6 cellular contexts compared by ENCODE assay signal in genomic region chr11:57476223-57476882, GRCh38. TPM values are rescaled to one million over a fixed set of nuclear protein-coding genes. Genes with fewer than 3 reads are reported as not detected.
A peak's percentile ranks its signal among the peaks of the same experiment; 100 is the strongest.
DNase-seq lines count a peak whose midpoint lies in the region; ATAC-seq and TF ChIP-seq lines count a peak whose summit lies in the region.

No MANE protein-coding gene starts in this region.

- no peaks in the 10 kb centered on the region for H3K36me3 ChIP-seq in kidney epithelial cell (ENCODE audit: control insufficient read depth, insufficient read depth, low read length)
- no peaks in the 10 kb centered on the region for H3K36me3 ChIP-seq in aorta (ENCODE audit: control insufficient read depth in 1 of 2, insufficient read depth in 2 of 2, low read length in 1 of 2)

- DNase-seq in CD14-positive monocyte (ENCODE audit: low spot score) (no peak), kidney epithelial cell (ENCODE audit: low read depth) (no peak), aorta (peak in 1 of 2 donors; percentile 69), Ammon's horn (ENCODE audit: low spot score) (no peak)
- DNase-seq in activated CD8-positive, alpha-beta memory T cell treated with anti-CD3 and anti-CD28 coated beads, Interleukin-2, amount 50 U/mL, for 48 hours = peak; percentile 76

- WGBS in aorta, 2 donors = 1% methylated on average over 60 to 82 of the region's 82 CpGs

- peaks cover 0 to 3% of the 10 kb centered on the region in 2 donors for H3K36me3 Mint-ChIP-seq in CD14-positive monocyte

- TF ChIP-seq CTCF in CD14-positive monocyte (IDR thresholded peaks at IDR 0.05) (no peak), kidney epithelial cell (IDR thresholded peaks at IDR 0.05; ENCODE audit: insufficient read depth, low read length, poor library complexity, severe bottlenecking) (no peak)

- H3K4me1 Mint-ChIP-seq in CD14-positive monocyte = peaks cover 49% of the 10 kb centered on the region

- H3K4me3 ChIP-seq in kidney epithelial cell (ENCODE audit: low read depth, low read length) (peak overlapping the region; percentile 0), aorta (ENCODE audit: low read length in 2 of 2) (peak overlapping the region in 1 of 2 donors; percentile 0)

- peaks cover 0 to 5% (median 0%) of the 10 kb centered on the region in 7 donors for H3K9me3 Mint-ChIP-seq in CD14-positive monocyte

- peak overlapping the region in 2 of 7 donors; percentile 40 to 71 for H3K27ac Mint-ChIP-seq in CD14-positive monocyte

- H3K4me1 ChIP-seq in aorta (ENCODE audit: control insufficient read depth in 1 of 2, insufficient read depth in 2 of 2, low read length in 2 of 2) = no peaks in the 10 kb centered on the region

- H3K4me3 Mint-ChIP-seq in CD14-positive monocyte = peak overlapping the region; percentile 81 to 91

- H3K27me3 Mint-ChIP-seq in CD14-positive monocyte (ENCODE audit: low read depth in 3 of 3) = peaks cover 9 to 23% (median 17%) of the 10 kb centered on the region in 3 donors

- H3K9me3 ChIP-seq in aorta (ENCODE audit: control insufficient read depth, low read length) = no peaks in the 10 kb centered on the region

- H3K27ac ChIP-seq in aorta (ENCODE audit: low read depth in 1 of 2, low read length in 2 of 2) = no peak overlapping the region

- intact Hi-C loops in CD14-positive monocyte (cut with micrococcal nuclease) = loop anchor here in 1 of 2 donors (5.0 kb wide), 1 partner anchor 41 kb away; the partner anchor contains the start of gene SLC43A1
- intact Hi-C loops in aorta (cut with DNase I) = no loop called here

- H3K27me3 ChIP-seq in kidney epithelial cell (ENCODE audit: control insufficient read depth, insufficient read depth, low read length) (peaks cover 54% of the 10 kb centered on the region), aorta (ENCODE audit: control insufficient read depth in 1 of 2, insufficient read depth in 2 of 2, low read length in 1 of 2) (no peaks in the 10 kb centered on the region)

- ATAC-seq in HG02588 (IDR thresholded peaks at IDR 0.05; ENCODE audit: unreplicated experiment) = peak; percentile 33
- ATAC-seq in aorta (ENCODE audit: low FRiP score) = peak; percentile 72

RNA-seq across cellular contexts. Expression of gene RTN4RL2, which starts 16.0 kb away (rescaled TPM):
- polyA plus RNA-seq in CD14-positive monocyte (under 1 TPM; 0.40 to 0.53 TPM), aorta (under 1 TPM in 1 of 2 donors, not detected in 1; 0.20 TPM)
- total RNA-seq in kidney epithelial cell (0.48 and 0.67 TPM in 2 replicates), aorta (1 to 10 TPM; 1.1 to 4.3 TPM)

RNA-seq across cellular contexts. Expression of gene SLC43A1, which starts 39.1 kb away (rescaled TPM):
- 1 to 10 TPM; 5.4 to 5.8 TPM for polyA plus RNA-seq in CD14-positive monocyte
- 12.5 and 16.7 TPM in 2 replicates for total RNA-seq in kidney epithelial cell
- 10 to 100 TPM in 1 of 2 donors, 1 to 10 TPM in 1; 7.6 to 15.8 TPM for total RNA-seq in aorta
- polyA plus RNA-seq in aorta = 10 to 100 TPM in 1 of 2 donors, 1 to 10 TPM in 1; 8.6 to 19.6 TPM

RNA-seq across cellular contexts. Expression of gene SLC43A3, which starts 49.4 kb away (rescaled TPM):
- polyA plus RNA-seq in CD14-positive monocyte = 100 to 1,000 TPM; 109 to 116 TPM
- total RNA-seq in kidney epithelial cell = 108 and 155 TPM in 2 replicates
- total RNA-seq in aorta = 10 to 100 TPM; 59.7 to 97.8 TPM
- polyA plus RNA-seq in aorta = 10 to 100 TPM; 28.0 to 30.4 TPM

RNA-seq across cellular contexts. Expression of gene TIMM10, which starts 54.2 kb away (rescaled TPM):
- 10 to 100 TPM; 58.3 to 62.1 TPM for polyA plus RNA-seq in CD14-positive monocyte
- 49.6 and 66.4 TPM in 2 replicates for total RNA-seq in kidney epithelial cell
- total RNA-seq in aorta = 10 to 100 TPM; 30.8 to 40.0 TPM
- polyA plus RNA-seq in aorta = 10 to 100 TPM; 34.7 to 71.1 TPM
